In the genomic region with DNA sequence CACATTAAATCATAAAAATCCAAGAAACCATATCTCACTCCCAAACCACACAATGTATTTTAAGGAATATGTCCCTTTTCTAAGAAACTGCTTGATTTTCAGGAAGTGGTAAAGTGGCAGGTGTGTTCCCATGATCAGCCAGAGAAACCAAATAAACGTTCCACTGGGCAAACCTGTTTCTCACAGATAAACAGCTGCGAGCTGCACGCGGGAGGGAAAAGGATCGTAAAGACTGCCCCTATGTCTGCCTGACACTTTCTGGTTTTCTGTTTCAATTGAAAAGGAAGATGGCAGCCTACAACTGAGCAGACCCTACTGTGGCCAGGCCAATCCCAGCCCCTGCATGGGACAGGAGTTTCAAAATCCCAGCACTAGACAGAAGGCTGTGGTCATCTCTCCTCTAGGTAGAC, we compare ENCODE assay signal across 1 cellular context.
TF ChIP-seq lines count a peak whose summit lies in the region.

No MANE protein-coding gene starts in this region.

TF ChIP-seq in K562, 482 proteins besides CTCF, POLR2A, EP300 and RAD21 (continued from another document and continues in another):
- TF ChIP-seq, protein P1, sequence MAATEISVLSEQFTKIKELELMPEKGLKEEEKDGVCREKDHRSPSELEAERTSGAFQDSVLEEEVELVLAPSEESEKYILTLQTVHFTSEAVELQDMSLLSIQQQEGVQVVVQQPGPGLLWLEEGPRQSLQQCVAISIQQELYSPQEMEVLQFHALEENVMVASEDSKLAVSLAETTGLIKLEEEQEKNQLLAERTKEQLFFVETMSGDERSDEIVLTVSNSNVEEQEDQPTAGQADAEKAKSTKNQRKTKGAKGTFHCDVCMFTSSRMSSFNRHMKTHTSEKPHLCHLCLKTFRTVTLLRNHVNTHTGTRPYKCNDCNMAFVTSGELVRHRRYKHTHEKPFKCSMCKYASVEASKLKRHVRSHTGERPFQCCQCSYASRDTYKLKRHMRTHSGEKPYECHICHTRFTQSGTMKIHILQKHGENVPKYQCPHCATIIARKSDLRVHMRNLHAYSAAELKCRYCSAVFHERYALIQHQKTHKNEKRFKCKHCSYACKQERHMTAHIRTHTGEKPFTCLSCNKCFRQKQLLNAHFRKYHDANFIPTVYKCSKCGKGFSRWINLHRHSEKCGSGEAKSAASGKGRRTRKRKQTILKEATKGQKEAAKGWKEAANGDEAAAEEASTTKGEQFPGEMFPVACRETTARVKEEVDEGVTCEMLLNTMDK (IDR thresholded peaks at IDR 0.05; ENCODE audit: borderline replicate concordance, insufficient read depth, low read depth, low read length, poor library complexity, severe bottlenecking): no peak
- TF ChIP-seq, protein P2, sequence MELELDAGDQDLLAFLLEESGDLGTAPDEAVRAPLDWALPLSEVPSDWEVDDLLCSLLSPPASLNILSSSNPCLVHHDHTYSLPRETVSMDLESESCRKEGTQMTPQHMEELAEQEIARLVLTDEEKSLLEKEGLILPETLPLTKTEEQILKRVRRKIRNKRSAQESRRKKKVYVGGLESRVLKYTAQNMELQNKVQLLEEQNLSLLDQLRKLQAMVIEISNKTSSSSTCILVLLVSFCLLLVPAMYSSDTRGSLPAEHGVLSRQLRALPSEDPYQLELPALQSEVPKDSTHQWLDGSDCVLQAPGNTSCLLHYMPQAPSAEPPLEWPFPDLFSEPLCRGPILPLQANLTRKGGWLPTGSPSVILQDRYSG (tag; conservative IDR thresholded peaks at IDR 0.05; ENCODE audit: low read depth): peak; percentile 66; the same call in 1 of the 2 replicates
- TF ChIP-seq BMI1 (IDR thresholded peaks at IDR 0.05; ENCODE audit: low read length) (no peak), SMARCB1 (IDR thresholded peaks at IDR 0.05; ENCODE audit: insufficient read length, low read depth) (no peak), SNIP1 (IDR thresholded peaks at IDR 0.05; ENCODE audit: low read depth) (no peak), TARDBP (IDR thresholded peaks at IDR 0.05) (0 out of 2 replicates have a peak, but pooled peaks have one; percentile 43), BRD9 (IDR thresholded peaks at IDR 0.05; ENCODE audit: low read depth, partially characterized antibody) (no peak), FOXK2 (conservative IDR thresholded peaks at IDR 0.05 in 1 of 2, IDR thresholded peaks at IDR 0.05 in 1 of 2; ENCODE audit: low read depth in 2 of 2) (peak; percentile 50 to 67; a peak in 2 of 4 replicates), ZNF274 (IDR thresholded peaks at IDR 0.05; ENCODE audit: borderline replicate concordance, low read depth, low read length) (no peak), KLF13 (tag; IDR thresholded peaks at IDR 0.05; ENCODE audit: borderline replicate concordance, low read depth) (no peak), MEF2D (tag; conservative IDR thresholded peaks at IDR 0.05; ENCODE audit: low read depth) (peak; percentile 86), ZNF133 (CRISPR knock-in tag; IDR thresholded peaks at IDR 0.05) (no peak), SMARCA5 (IDR thresholded peaks at IDR 0.05) (no peak), PHB (CRISPR knock-in tag; IDR thresholded peaks at IDR 0.05) (no peak), CCNT2 (IDR thresholded peaks at IDR 0.05; ENCODE audit: borderline replicate concordance, extremely low read depth, insufficient read length, low read depth, low read length) (peak; percentile 88), TCFL5 (CRISPR knock-in tag; conservative IDR thresholded peaks at IDR 0.05) (no peak), STAT5B (CRISPR knock-in tag; IDR thresholded peaks at IDR 0.05) (no peak), GABPB2 (CRISPR knock-in tag; conservative IDR thresholded peaks at IDR 0.05) (no peak), ZNF24 (IDR thresholded peaks at IDR 0.05) (peak; percentile 19; the same call in 1 of the 2 replicates), HMGN3 (IDR thresholded peaks at IDR 0.05; ENCODE audit: borderline replicate concordance, extremely low read depth, insufficient read length, low read depth, low read length) (peak; percentile 64), SRSF3 (IDR thresholded peaks at IDR 0.05; ENCODE audit: insufficient read depth, low read length) (no peak), HEY1 (CRISPR knock-in tag; IDR thresholded peaks at IDR 0.05; ENCODE audit: borderline replicate concordance) (no peak), LEF1 (IDR thresholded peaks at IDR 0.05) (peak; percentile 83), ZFX (CRISPR knock-in tag; IDR thresholded peaks at IDR 0.05) (no peak), RUNX1 (IDR thresholded peaks at IDR 0.05; ENCODE audit: low read depth) (0 out of 2 replicates have a peak, but pooled peaks have one; percentile 54), L3MBTL2 (IDR thresholded peaks at IDR 0.05) (peak; percentile 80), KDM4B (IDR thresholded peaks at IDR 0.05; ENCODE audit: borderline replicate concordance in 2 of 2, low read depth in 1 of 2) (no peak), ZNF134 (CRISPR knock-in tag; conservative IDR thresholded peaks at IDR 0.05) (no peak), TCF3 (CRISPR knock-in tag; IDR thresholded peaks at IDR 0.05) (peak; percentile 99), ETV6 (IDR thresholded peaks at IDR 0.05; ENCODE audit: borderline replicate concordance in 1 of 2, low read depth in 2 of 2, low read length in 1 of 2) (peak in 1 of 2 experiments; percentile 59; a peak in 1 of 4 replicates), ETV6 (CRISPR knock-in tag; IDR thresholded peaks at IDR 0.05; ENCODE audit: borderline replicate concordance) (no peak), NBN (IDR thresholded peaks at IDR 0.05; ENCODE audit: low read depth) (peak; percentile 61; the same call in 1 of the 2 replicates), NONO (IDR thresholded peaks at IDR 0.05; ENCODE audit: low read depth in 2 of 2, low read length in 1 of 2) (peak in 1 of 2 experiments; percentile 60; a peak in 1 of 4 replicates), ZNF445 (CRISPR knock-in tag; IDR thresholded peaks at IDR 0.05; ENCODE audit: low read depth) (no peak), EP400 (IDR thresholded peaks at IDR 0.05) (peak; percentile 34; the same call in 1 of the 2 replicates), ZFP36 (IDR thresholded peaks at IDR 0.05; ENCODE audit: low read depth, low read length, partially characterized antibody) (no peak), TRIM28 (IDR thresholded peaks at IDR 0.05) (no peak)
- TF ChIP-seq, protein P3, sequence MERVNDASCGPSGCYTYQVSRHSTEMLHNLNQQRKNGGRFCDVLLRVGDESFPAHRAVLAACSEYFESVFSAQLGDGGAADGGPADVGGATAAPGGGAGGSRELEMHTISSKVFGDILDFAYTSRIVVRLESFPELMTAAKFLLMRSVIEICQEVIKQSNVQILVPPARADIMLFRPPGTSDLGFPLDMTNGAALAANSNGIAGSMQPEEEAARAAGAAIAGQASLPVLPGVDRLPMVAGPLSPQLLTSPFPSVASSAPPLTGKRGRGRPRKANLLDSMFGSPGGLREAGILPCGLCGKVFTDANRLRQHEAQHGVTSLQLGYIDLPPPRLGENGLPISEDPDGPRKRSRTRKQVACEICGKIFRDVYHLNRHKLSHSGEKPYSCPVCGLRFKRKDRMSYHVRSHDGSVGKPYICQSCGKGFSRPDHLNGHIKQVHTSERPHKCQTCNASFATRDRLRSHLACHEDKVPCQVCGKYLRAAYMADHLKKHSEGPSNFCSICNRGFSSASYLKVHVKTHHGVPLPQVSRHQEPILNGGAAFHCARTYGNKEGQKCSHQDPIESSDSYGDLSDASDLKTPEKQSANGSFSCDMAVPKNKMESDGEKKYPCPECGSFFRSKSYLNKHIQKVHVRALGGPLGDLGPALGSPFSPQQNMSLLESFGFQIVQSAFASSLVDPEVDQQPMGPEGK (CRISPR knock-in tag; IDR thresholded peaks at IDR 0.05; ENCODE audit: borderline replicate concordance): no peak
- TF ChIP-seq, protein P4, sequence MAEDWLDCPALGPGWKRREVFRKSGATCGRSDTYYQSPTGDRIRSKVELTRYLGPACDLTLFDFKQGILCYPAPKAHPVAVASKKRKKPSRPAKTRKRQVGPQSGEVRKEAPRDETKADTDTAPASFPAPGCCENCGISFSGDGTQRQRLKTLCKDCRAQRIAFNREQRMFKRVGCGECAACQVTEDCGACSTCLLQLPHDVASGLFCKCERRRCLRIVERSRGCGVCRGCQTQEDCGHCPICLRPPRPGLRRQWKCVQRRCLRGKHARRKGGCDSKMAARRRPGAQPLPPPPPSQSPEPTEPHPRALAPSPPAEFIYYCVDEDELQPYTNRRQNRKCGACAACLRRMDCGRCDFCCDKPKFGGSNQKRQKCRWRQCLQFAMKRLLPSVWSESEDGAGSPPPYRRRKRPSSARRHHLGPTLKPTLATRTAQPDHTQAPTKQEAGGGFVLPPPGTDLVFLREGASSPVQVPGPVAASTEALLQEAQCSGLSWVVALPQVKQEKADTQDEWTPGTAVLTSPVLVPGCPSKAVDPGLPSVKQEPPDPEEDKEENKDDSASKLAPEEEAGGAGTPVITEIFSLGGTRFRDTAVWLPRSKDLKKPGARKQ (CRISPR knock-in tag; IDR thresholded peaks at IDR 0.05): no peak
- TF ChIP-seq, protein P5, sequence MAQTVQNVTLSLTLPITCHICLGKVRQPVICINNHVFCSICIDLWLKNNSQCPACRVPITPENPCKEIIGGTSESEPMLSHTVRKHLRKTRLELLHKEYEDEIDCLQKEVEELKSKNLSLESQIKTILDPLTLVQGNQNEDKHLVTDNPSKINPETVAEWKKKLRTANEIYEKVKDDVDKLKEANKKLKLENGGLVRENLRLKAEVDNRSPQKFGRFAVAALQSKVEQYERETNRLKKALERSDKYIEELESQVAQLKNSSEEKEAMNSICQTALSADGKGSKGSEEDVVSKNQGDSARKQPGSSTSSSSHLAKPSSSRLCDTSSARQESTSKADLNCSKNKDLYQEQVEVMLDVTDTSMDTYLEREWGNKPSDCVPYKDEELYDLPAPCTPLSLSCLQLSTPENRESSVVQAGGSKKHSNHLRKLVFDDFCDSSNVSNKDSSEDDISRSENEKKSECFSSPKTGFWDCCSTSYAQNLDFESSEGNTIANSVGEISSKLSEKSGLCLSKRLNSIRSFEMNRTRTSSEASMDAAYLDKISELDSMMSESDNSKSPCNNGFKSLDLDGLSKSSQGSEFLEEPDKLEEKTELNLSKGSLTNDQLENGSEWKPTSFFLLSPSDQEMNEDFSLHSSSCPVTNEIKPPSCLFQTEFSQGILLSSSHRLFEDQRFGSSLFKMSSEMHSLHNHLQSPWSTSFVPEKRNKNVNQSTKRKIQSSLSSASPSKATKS (CRISPR knock-in tag; IDR thresholded peaks at IDR 0.05): no peak
- TF ChIP-seq, protein P6, sequence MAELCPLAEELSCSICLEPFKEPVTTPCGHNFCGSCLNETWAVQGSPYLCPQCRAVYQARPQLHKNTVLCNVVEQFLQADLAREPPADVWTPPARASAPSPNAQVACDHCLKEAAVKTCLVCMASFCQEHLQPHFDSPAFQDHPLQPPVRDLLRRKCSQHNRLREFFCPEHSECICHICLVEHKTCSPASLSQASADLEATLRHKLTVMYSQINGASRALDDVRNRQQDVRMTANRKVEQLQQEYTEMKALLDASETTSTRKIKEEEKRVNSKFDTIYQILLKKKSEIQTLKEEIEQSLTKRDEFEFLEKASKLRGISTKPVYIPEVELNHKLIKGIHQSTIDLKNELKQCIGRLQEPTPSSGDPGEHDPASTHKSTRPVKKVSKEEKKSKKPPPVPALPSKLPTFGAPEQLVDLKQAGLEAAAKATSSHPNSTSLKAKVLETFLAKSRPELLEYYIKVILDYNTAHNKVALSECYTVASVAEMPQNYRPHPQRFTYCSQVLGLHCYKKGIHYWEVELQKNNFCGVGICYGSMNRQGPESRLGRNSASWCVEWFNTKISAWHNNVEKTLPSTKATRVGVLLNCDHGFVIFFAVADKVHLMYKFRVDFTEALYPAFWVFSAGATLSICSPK (IDR thresholded peaks at IDR 0.05; ENCODE audit: borderline replicate concordance): no peak
- TF ChIP-seq, protein P7, sequence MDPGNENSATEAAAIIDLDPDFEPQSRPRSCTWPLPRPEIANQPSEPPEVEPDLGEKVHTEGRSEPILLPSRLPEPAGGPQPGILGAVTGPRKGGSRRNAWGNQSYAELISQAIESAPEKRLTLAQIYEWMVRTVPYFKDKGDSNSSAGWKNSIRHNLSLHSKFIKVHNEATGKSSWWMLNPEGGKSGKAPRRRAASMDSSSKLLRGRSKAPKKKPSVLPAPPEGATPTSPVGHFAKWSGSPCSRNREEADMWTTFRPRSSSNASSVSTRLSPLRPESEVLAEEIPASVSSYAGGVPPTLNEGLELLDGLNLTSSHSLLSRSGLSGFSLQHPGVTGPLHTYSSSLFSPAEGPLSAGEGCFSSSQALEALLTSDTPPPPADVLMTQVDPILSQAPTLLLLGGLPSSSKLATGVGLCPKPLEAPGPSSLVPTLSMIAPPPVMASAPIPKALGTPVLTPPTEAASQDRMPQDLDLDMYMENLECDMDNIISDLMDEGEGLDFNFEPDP (CRISPR knock-in tag; IDR thresholded peaks at IDR 0.05): no peak
- TF ChIP-seq, protein P8, sequence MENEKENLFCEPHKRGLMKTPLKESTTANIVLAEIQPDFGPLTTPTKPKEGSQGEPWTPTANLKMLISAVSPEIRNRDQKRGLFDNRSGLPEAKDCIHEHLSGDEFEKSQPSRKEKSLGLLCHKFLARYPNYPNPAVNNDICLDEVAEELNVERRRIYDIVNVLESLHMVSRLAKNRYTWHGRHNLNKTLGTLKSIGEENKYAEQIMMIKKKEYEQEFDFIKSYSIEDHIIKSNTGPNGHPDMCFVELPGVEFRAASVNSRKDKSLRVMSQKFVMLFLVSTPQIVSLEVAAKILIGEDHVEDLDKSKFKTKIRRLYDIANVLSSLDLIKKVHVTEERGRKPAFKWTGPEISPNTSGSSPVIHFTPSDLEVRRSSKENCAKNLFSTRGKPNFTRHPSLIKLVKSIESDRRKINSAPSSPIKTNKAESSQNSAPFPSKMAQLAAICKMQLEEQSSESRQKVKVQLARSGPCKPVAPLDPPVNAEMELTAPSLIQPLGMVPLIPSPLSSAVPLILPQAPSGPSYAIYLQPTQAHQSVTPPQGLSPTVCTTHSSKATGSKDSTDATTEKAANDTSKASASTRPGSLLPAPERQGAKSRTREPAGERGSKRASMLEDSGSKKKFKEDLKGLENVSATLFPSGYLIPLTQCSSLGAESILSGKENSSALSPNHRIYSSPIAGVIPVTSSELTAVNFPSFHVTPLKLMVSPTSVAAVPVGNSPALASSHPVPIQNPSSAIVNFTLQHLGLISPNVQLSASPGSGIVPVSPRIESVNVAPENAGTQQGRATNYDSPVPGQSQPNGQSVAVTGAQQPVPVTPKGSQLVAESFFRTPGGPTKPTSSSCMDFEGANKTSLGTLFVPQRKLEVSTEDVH (IDR thresholded peaks at IDR 0.05; ENCODE audit: low read depth, partially characterized antibody): peak; percentile 45
- TF ChIP-seq, protein P9, sequence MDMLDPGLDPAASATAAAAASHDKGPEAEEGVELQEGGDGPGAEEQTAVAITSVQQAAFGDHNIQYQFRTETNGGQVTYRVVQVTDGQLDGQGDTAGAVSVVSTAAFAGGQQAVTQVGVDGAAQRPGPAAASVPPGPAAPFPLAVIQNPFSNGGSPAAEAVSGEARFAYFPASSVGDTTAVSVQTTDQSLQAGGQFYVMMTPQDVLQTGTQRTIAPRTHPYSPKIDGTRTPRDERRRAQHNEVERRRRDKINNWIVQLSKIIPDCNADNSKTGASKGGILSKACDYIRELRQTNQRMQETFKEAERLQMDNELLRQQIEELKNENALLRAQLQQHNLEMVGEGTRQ (CRISPR knock-in tag; IDR thresholded peaks at IDR 0.05): no peak
- TF ChIP-seq, protein P10, sequence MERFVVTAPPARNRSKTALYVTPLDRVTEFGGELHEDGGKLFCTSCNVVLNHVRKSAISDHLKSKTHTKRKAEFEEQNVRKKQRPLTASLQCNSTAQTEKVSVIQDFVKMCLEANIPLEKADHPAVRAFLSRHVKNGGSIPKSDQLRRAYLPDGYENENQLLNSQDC (CRISPR knock-in tag; IDR thresholded peaks at IDR 0.05): no peak
